In the genomic region with DNA sequence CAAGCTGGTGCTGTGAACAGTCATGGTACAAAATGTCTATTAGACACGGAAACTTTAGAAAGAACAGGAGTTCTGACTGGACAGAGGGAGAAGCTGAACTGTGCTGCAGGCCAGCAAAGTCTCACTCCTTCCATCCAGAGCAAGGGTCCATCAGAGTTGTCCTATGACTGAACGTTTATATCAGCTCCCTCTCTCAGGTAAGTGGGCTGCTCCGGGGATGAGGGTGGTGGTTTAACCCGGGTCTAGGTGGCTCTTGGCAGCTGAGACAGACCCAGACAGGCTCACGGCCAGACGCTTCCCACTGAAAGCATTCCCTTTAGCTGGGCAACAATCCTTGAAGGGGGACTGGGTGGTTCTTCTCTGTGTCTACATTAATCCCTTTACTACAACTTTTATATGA, we compare ENCODE assay signal across 1 cellular context.
TF ChIP-seq lines count a peak whose summit lies in the region.

No MANE protein-coding gene starts in this region.

TF ChIP-seq in H1, 55 proteins besides CTCF, POLR2A, EP300 and RAD21:
- no peak for TF ChIP-seq SIN3A (conservative IDR thresholded peaks at IDR 0.05 in 1 of 2, IDR thresholded peaks at IDR 0.05 in 1 of 2; ENCODE audit: low read depth in 1 of 2, low read length in 2 of 2)
- no peak for TF ChIP-seq TCF12 (IDR thresholded peaks at IDR 0.05; ENCODE audit: low read depth, low read length)
- no peak for TF ChIP-seq SIRT6 (IDR thresholded peaks at IDR 0.05; ENCODE audit: low read length)
- TF ChIP-seq BRCA1 (IDR thresholded peaks at IDR 0.05; ENCODE audit: low read depth, low read length): no peak
- no peak for TF ChIP-seq BCL11A (IDR thresholded peaks at IDR 0.05; ENCODE audit: low read depth in 2 of 2, low read length in 2 of 2)
- no peak for TF ChIP-seq ZNF274 (IDR thresholded peaks at IDR 0.05; ENCODE audit: borderline replicate concordance, extremely low read depth, low read length)
- TF ChIP-seq EZH2 (IDR thresholded peaks at IDR 0.05; ENCODE audit: low read depth, low read length, severe bottlenecking): no peak
- no peak for TF ChIP-seq NRF1 (IDR thresholded peaks at IDR 0.05; ENCODE audit: low read depth, low read length)
- no peak for TF ChIP-seq SUZ12 (IDR thresholded peaks at IDR 0.05; ENCODE audit: low read length)
- no peak for TF ChIP-seq CBX5 (IDR thresholded peaks at IDR 0.05; ENCODE audit: low read depth, low read length)
- TF ChIP-seq FOSL1 (IDR thresholded peaks at IDR 0.05; ENCODE audit: insufficient read depth, low read depth, low read length): no peak
TF ChIP-seq in H1: peak in this region for 0.
